In the genomic region with DNA sequence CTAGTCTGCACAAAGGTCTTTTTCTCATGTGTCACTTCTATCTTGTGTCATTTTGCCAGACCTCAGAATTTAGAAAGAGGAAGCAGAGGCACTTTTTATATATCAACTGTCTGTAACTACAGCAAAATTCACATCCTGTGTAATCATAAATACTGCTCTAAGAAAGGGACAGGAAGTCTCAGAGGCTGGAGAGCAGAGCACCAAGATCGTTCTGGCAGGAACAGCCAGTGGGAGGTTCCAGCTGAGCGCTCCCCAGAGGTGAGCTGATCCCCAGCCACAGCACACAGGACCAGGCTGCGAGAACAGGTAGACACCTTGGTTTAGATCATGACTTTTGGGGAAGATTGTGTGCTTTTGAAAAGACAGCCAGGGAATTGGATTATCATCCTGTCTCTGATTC, we compare ENCODE assay signal across 9 cellular contexts. TPM values are rescaled to one million over a fixed set of nuclear protein-coding genes. Genes with fewer than 3 reads are reported as not detected.
DNase-seq lines count a peak whose midpoint lies in the region; ATAC-seq and TF ChIP-seq lines count a peak whose summit lies in the region.
"Had no signal": no experiment of that assay in that cellular context is flagged by ENCODE, and none has a peak within 500 bp of the region (broad histone marks: within the 10 kb centered on the region; RNA-seq: fewer than 3 reads in every experiment).

A gene with protein sequence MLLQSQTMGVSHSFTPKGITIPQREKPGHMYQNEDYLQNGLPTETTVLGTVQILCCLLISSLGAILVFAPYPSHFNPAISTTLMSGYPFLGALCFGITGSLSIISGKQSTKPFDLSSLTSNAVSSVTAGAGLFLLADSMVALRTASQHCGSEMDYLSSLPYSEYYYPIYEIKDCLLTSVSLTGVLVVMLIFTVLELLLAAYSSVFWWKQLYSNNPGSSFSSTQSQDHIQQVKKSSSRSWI (plus strand): TSS at position 174 of the 400 bp plus-strand sequence. CDS start 4,610 bp downstream, outside the sequence.

- TF ChIP-seq CTCF in OCI-LY1 (IDR thresholded peaks at IDR 0.05; ENCODE audit: low read length) (no peak), lower lobe of right lung (IDR thresholded peaks at IDR 0.05) (no peak)

- peak within 1 kb of the TSS; percentile 44; the same call in 1 of the 2 replicates for H3K4me2 ChIP-seq in OCI-LY1 (ENCODE audit: low read length)

- peaks cover 42% of the 10 kb centered on the region for H3K27me3 Mint-ChIP-seq in activated T-cell treated with anti-CD3 and anti-CD28 coated beads, Interleukin-2, amount 50 U/mL, for 24 hours

- H3F3A ChIP-seq in OCI-LY1 (ENCODE audit: insufficient read depth, low read length), result no peaks in the 10 kb centered on the region

- H3K79me2 ChIP-seq in OCI-LY1 (ENCODE audit: insufficient read depth, low read length), result no peaks in the 10 kb centered on the region

- H3K27ac ChIP-seq in OCI-LY1 (ENCODE audit: low read depth, low read length, poor library complexity, severe bottlenecking), result no peak within 1 kb of the TSS
- peak within 1 kb of the TSS; percentile 81 for H3K27ac ChIP-seq in lower lobe of right lung

- no peaks in the 10 kb centered on the region for H3K36me3 Mint-ChIP-seq in activated T-cell treated with anti-CD3 and anti-CD28 coated beads, Interleukin-2, amount 50 U/mL, for 24 hours (ENCODE audit: low read depth)

- ATAC-seq in GM18517 (IDR thresholded peaks at IDR 0.05; ENCODE audit: unreplicated experiment) (peak; percentile 89), HG02759 (IDR thresholded peaks at IDR 0.05; ENCODE audit: unreplicated experiment) (peak; percentile 90), lower lobe of right lung (peak; percentile 78 to 88)

- no peaks in the 10 kb centered on the region for H3K9me2 ChIP-seq in OCI-LY1 (ENCODE audit: low read depth, low read length)

- H3K9me3 Mint-ChIP-seq in activated T-cell treated with anti-CD3 and anti-CD28 coated beads, Interleukin-2, amount 50 U/mL, for 24 hours, result no peaks in the 10 kb centered on the region

- H3K36me3 ChIP-seq in OCI-LY1 (ENCODE audit: insufficient read depth, low read length) (no peaks in the 10 kb centered on the region), lower lobe of right lung (no peaks in the 10 kb centered on the region)

- H3K9me3 ChIP-seq in OCI-LY1 (ENCODE audit: low read length) (no peaks in the 10 kb centered on the region), lower lobe of right lung (no peaks in the 10 kb centered on the region)

- intact Hi-C loops in lower lobe of right lung (cut with DNase I), result no loop called here

- H3K4me3 ChIP-seq in OCI-LY1 (ENCODE audit: low read depth, low read length, poor library complexity, severe bottlenecking) (no peak within 1 kb of the TSS), lower lobe of right lung (peak within 1 kb of the TSS; percentile 39)

- H3K27me3 ChIP-seq in OCI-LY1 (ENCODE audit: insufficient read depth, low read length), result no peaks in the 10 kb centered on the region
- H3K27me3 ChIP-seq in lower lobe of right lung (ENCODE audit: low read depth), result no peaks in the 10 kb centered on the region

- H3K4me1 ChIP-seq in OCI-LY1 (ENCODE audit: insufficient read depth, low read length, severe bottlenecking) (peaks cover 19% of the 10 kb centered on the region), lower lobe of right lung (no peaks in the 10 kb centered on the region)

- H3K4me1 Mint-ChIP-seq in activated T-cell treated with anti-CD3 and anti-CD28 coated beads, Interleukin-2, amount 50 U/mL, for 24 hours (ENCODE audit: low read depth), result peaks cover 7% of the 10 kb centered on the region

- no peak within 1 kb of the TSS for H3K9ac ChIP-seq in OCI-LY1 (ENCODE audit: low read length)

- DNase-seq in lower lobe of right lung (peak; percentile 70), NCI-H2107 treated with DMSO at 0.1 percent for 48 hours (lab: John Stamatoyannopoulos, UW; ENCODE audit: unreplicated experiment) (no peak), HT-29 (ENCODE audit: low spot score) (no peak), DMS79 (lab: John Stamatoyannopoulos, UW) (no peak)
- no peak for DNase-seq in activated T-cell treated with anti-CD3 and anti-CD28 coated beads, Interleukin-2, amount 50 U/mL, for 24 hours

- H2AFZ ChIP-seq in OCI-LY1 (ENCODE audit: low read length), result no peak within 1 kb of the TSS

- no peak within 1 kb of the TSS for H3K4me3 Mint-ChIP-seq in activated T-cell treated with anti-CD3 and anti-CD28 coated beads, Interleukin-2, amount 50 U/mL, for 24 hours

- no peaks in the 10 kb centered on the region for H4K20me1 ChIP-seq in OCI-LY1 (ENCODE audit: insufficient read depth, low read length)

- H3K27ac Mint-ChIP-seq in activated T-cell treated with anti-CD3 and anti-CD28 coated beads, Interleukin-2, amount 50 U/mL, for 24 hours, result no peak within 1 kb of the TSS

RNA-seq across cellular contexts. Expression of the gene that starts here (rescaled TPM):
- 315 TPM for total RNA-seq in lower lobe of right lung
- total RNA-seq in HT-29 (2014; rRNA removed; shearing (Covaris generic)), result not detected in 2 replicates
- total RNA-seq: bronchial epithelial cell had no signal

Comparison
In these comparisons a context has a peak if more than half of its experiments do, and no peak if none do; other contexts are left out.
1. RNA of the gene that starts here (total RNA-seq): 315 TPM in lower lobe of right lung (single experiment); not detected in HT-29; every median in the first group is over 100 times any median in the second.
2. Peak in every context shown above with its lines, with median percentiles within 50 percentile points of each other: ATAC-seq.